9 cellular contexts compared by ENCODE assay signal in genomic region chr19:41575998-41576397, GRCh38. TPM values are rescaled to one million over a fixed set of nuclear protein-coding genes. Genes with fewer than 3 reads are reported as not detected.
DNase-seq lines count a peak whose midpoint lies in the region; ATAC-seq and TF ChIP-seq lines count a peak whose summit lies in the region.
"Had no signal": no experiment of that assay in that cellular context is flagged by ENCODE, and none has a peak within 500 bp of the region (broad histone marks: within the 10 kb centered on the region; RNA-seq: fewer than 3 reads in every experiment).

CEACAM21 (plus strand) TSS chr19:41576166; CDS start chr19:41576275, 109 bp downstream.

- no peaks in the 10 kb centered on the region for H3K27me3 Mint-ChIP-seq in mesothelial cell of epicardium (ENCODE audit: low read depth)

- TF ChIP-seq CTCF in gastrocnemius medialis (IDR thresholded peaks at IDR 0.05 in 4 of 5, conservative IDR thresholded peaks at IDR 0.05 in 1 of 5) (no peak), BE2C (IDR thresholded peaks at IDR 0.05; ENCODE audit: low read depth, low read length) (no peak), mesothelial cell of epicardium (IDR thresholded peaks at IDR 0.05; ENCODE audit: unreplicated experiment) (no peak)

- no peak within 1 kb of the TSS for H3K4me3 Mint-ChIP-seq in mesothelial cell of epicardium

- no peaks in the 10 kb centered on the region for H3K4me1 ChIP-seq in gastrocnemius medialis
- no peaks in the 10 kb centered on the region for H3K4me1 ChIP-seq in BE2C

- H3K36me3 Mint-ChIP-seq in mesothelial cell of epicardium: no peaks in the 10 kb centered on the region

- H3K9me3 ChIP-seq in gastrocnemius medialis (no peaks in the 10 kb centered on the region), BE2C (no peaks in the 10 kb centered on the region)

- no peak within 1 kb of the TSS for H3K27ac Mint-ChIP-seq in mesothelial cell of epicardium

- H3K4me1 Mint-ChIP-seq in mesothelial cell of epicardium: no peaks in the 10 kb centered on the region

- peak within 1 kb of the TSS; percentile 49 for H3K27ac ChIP-seq in caudate nucleus (ENCODE audit: low read depth, low read length)
- H3K27ac ChIP-seq in gastrocnemius medialis: no peak within 1 kb of the TSS
- H3K27ac ChIP-seq: VCaP had no signal

- H3K27me3 ChIP-seq in gastrocnemius medialis (no peaks in the 10 kb centered on the region), BE2C (peaks cover 5% of the 10 kb centered on the region; the same call in 1 of the 2 replicates)

- ATAC-seq in gastrocnemius medialis: peak in 1 of 2 donors; percentile 39
- ATAC-seq in GM19455 (IDR thresholded peaks at IDR 0.05; ENCODE audit: unreplicated experiment): no peak

- no peak for TF ChIP-seq POLR2A in gastrocnemius medialis (IDR thresholded peaks at IDR 0.05)

- intact Hi-C loops in gastrocnemius medialis (cut with DNase I; ENCODE audit: low total_unique reads): no loop called here

- H3K9me3 Mint-ChIP-seq in mesothelial cell of epicardium: peaks cover 72% of the 10 kb centered on the region

- peak; percentile 35 for DNase-seq in activated T-cell treated with anti-CD3 and anti-CD28 coated beads for 24 hours (ENCODE audit: low read depth)
- DNase-seq in activated T-cell treated with anti-CD3 and anti-CD28 coated beads for 4 hours: no peak
- DNase-seq in SK-MEL-5 (ENCODE audit: low read depth, low spot score): peak; percentile 8
- peak in 15 of 61 donors; percentile 2 to 36 (median 11) for DNase-seq in caudate nucleus (lab: John Stamatoyannopoulos, UW)
- DNase-seq in gastrocnemius medialis: peak; percentile 11 to 32
- no peak for DNase-seq in BE2C
- no peak for DNase-seq in mesothelial cell of epicardium (ENCODE audit: low spot score in 2 of 2, unreplicated experiment in 2 of 2)

- H3K4me3 ChIP-seq in gastrocnemius medialis (no peak within 1 kb of the TSS), BE2C (ENCODE audit: low read depth, low read length) (no peak within 1 kb of the TSS)

- H3K36me3 ChIP-seq in gastrocnemius medialis (no peaks in the 10 kb centered on the region), BE2C (no peaks in the 10 kb centered on the region)

- in situ Hi-C loops in SK-MEL-5 (cut with HindIII; ENCODE audit: low pct_unique_long_range_greater_than_20kb, low sequenced_read_pairs): no loop called here
- in situ Hi-C loops in gastrocnemius medialis (cut with MboI; ENCODE audit: low sequenced_read_pairs in 4 of 4): no loop called here

RNA-seq across cellular contexts. Expression of gene CEACAM21, which starts in this region (rescaled TPM):
- total RNA-seq in SK-MEL-5 (2014; rRNA removed; shearing (Covaris generic)): 0.21 TPM in 1 of 2 replicates, not detected in the other
- 0.06 TPM in 1 of 2 replicates, not detected in the other for polyA plus RNA-seq in SK-MEL-5 (2015; cell fraction: cytosol; rRNA removed)
- polyA plus RNA-seq in SK-MEL-5 (2015; cell fraction: nucleus; rRNA removed): not detected in 2 replicates
- total RNA-seq in gastrocnemius medialis (under 1 TPM in 1 of 4 donors, not detected in 3; 0.49 TPM), mesothelial cell of epicardium (not detected in 3 replicates)
- polyA plus RNA-seq in BE2C (2012; ENCODE audit: insufficient read depth, insufficient read length, low read depth): 2.0 TPM

Comparison
In these comparisons a context has a peak if more than half of its experiments do, and no peak if none do; other contexts are left out.
1. Peak in DNase-seq in SK-MEL-5; RNA of the gene not detected or under 1 TPM.
2. Peak in DNase-seq in gastrocnemius medialis; RNA of the gene not detected or under 1 TPM.